ENCODE assay signal across 9 cellular contexts in genomic region chr7:922334-923107, GRCh38. TPM values are rescaled to one million over a fixed set of nuclear protein-coding genes. Genes with fewer than 3 reads are reported as not detected.
DNase-seq lines count a peak whose midpoint lies in the region; ATAC-seq, FAIRE-seq and TF ChIP-seq lines count a peak whose summit lies in the region.
"Had no signal": no experiment of that assay in that cellular context is flagged by ENCODE, and none has a peak within 500 bp of the region (broad histone marks: within the 10 kb centered on the region; RNA-seq: fewer than 3 reads in every experiment).

No MANE protein-coding gene starts in this region.

- H3K36me3 ChIP-seq in SU-DHL-6 (ENCODE audit: low read length): no peaks in the 10 kb centered on the region
- no peaks in the 10 kb centered on the region for H3K36me3 ChIP-seq in colonic mucosa

- no peak overlapping the region for H3K4me3 ChIP-seq in SU-DHL-6 (ENCODE audit: insufficient read depth, low read length, poor library complexity, severe bottlenecking)
- peak overlapping the region; percentile 15 for H3K4me3 ChIP-seq in colonic mucosa
- H3K4me3 ChIP-seq in skin epidermis: peak overlapping the region; percentile 0 to 32 (median 13)

- H3K9me3 ChIP-seq in SU-DHL-6 (ENCODE audit: insufficient read depth, low read length) (no peaks in the 10 kb centered on the region), colonic mucosa (no peaks in the 10 kb centered on the region)

- H3K9ac ChIP-seq in SU-DHL-6 (ENCODE audit: low read length) (peak overlapping the region; percentile 22; the same call in 1 of the 2 replicates), colonic mucosa (ENCODE audit: low read depth in 2 of 2, low read length in 2 of 2) (peak overlapping the region; percentile 76 to 81)

- no peak overlapping the region for H2AFZ ChIP-seq in SU-DHL-6 (ENCODE audit: low read depth, low read length, severe bottlenecking)

- H3K27ac ChIP-seq in SU-DHL-6 (ENCODE audit: low read depth, low read length) (no peak overlapping the region), colonic mucosa (peak overlapping the region; percentile 97), skin epidermis (peak overlapping the region in 20 of 21 experiments; percentile 10 to 93 (median 76))

- H3K4me1 ChIP-seq in colonic mucosa: peaks cover 45% of the 10 kb centered on the region

- H4K20me1 ChIP-seq in SU-DHL-6 (ENCODE audit: low read depth, low read length): no peaks in the 10 kb centered on the region

- peak overlapping the region; percentile 22 for H3K4me2 ChIP-seq in SU-DHL-6 (ENCODE audit: low read depth, low read length, poor library complexity, severe bottlenecking)

- peak; percentile 50 for FAIRE-seq in GM18507 (lab: Jason Lieb, UNC)
- FAIRE-seq: TTC549 had no signal

- no peaks in the 10 kb centered on the region for H3K9me2 ChIP-seq in SU-DHL-6 (replicated peaks; ENCODE audit: insufficient read depth, low read length)

- intact Hi-C loops in colonic mucosa (cut with DNase I): no loop called here

- H3K27me3 ChIP-seq in SU-DHL-6 (ENCODE audit: low read length) (no peaks in the 10 kb centered on the region), colonic mucosa (no peaks in the 10 kb centered on the region)

- H3F3A ChIP-seq in SU-DHL-6 (ENCODE audit: insufficient read depth): no peaks in the 10 kb centered on the region

- ATAC-seq in GM18520 (IDR thresholded peaks at IDR 0.05; ENCODE audit: unreplicated experiment) (no peak), GM19467 (IDR thresholded peaks at IDR 0.05; ENCODE audit: unreplicated experiment) (no peak), GM21381 (IDR thresholded peaks at IDR 0.05; ENCODE audit: unreplicated experiment) (no peak), HG02763 (IDR thresholded peaks at IDR 0.05; ENCODE audit: unreplicated experiment) (no peak)

- no peak for TF ChIP-seq CTCF in SU-DHL-6 (IDR thresholded peaks at IDR 0.05; ENCODE audit: insufficient read depth, low read length, poor library complexity, severe bottlenecking)
- no peak for TF ChIP-seq CTCF in colonic mucosa (IDR thresholded peaks at IDR 0.05)

- DNase-seq in GM18507 (ENCODE audit: extremely low spot score, insufficient read length, low read depth) (no peak), colonic mucosa (no peak)

- no peaks in the 10 kb centered on the region for H3K79me2 ChIP-seq in SU-DHL-6 (ENCODE audit: insufficient read depth, low read length)

RNA-seq across cellular contexts. Expression of gene ADAP1, which starts 32.0 kb away (rescaled TPM):
- 100 to 1,000 TPM; 107 to 201 TPM for total RNA-seq in colonic mucosa

RNA-seq across cellular contexts. Expression of gene GET4, which starts 46.2 kb away (rescaled TPM):
- total RNA-seq in colonic mucosa: 10 to 100 TPM; 33.0 to 35.9 TPM

RNA-seq across cellular contexts. Expression of gene COX19, which starts 52.8 kb away (rescaled TPM):
- total RNA-seq in colonic mucosa: 10 to 100 TPM; 11.6 to 16.5 TPM
